Comparison of ENCODE assay signal across 1 cellular context in the genomic region with DNA sequence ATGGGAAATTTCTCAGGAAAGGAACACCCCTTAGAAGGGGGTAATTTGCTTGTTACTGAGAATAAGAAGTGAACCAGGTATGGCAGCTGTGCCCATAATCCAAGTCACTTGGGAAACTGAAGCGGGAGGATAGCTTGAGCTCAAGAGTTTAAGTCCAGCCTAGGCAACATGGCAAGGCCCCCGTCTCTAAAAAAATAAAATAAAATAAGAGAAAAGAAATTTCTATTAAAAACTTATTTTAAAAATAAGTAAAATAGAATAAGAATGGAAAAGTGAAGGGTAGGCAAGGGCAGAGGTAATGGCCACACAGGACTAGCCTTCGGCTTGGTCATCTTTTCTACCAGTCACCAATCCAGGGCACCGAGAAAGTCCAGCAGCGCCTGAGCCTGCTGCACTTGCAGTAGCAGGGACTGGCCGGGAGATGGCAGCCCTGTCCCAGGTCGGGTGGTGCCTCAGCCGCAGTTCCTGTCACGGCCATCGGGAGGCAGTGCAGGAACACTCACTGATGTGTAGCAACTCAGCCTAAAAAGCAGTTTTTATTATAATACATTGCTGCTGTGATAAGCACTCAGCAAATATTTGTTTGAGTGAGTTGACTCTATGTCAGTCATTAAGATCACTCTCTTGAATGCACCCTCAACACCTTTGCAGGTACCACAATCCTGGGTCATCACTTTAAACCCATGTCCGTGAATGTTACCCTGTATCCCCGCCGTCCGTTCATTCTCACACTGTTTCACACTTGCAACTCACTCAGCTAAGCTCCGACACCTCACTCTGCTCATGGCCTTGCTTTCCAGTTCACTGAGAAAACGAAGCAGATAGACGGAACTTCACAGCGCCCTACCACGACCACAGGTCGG.
TF ChIP-seq lines count a peak whose summit lies in the region.

No MANE protein-coding gene starts in this region.

TF ChIP-seq in HepG2, 621 proteins besides CTCF, POLR2A, EP300 and RAD21 (continued from another document and continues in another):
- TF ChIP-seq ERF (CRISPR knock-in tag; IDR thresholded peaks at IDR 0.05): peak; percentile 78; the same call in 1 of the 2 replicates
- TF ChIP-seq ZNF260 (CRISPR knock-in tag; IDR thresholded peaks at IDR 0.05; ENCODE audit: borderline replicate concordance, low read depth): no peak
- TF ChIP-seq MED13 (CRISPR knock-in tag; IDR thresholded peaks at IDR 0.05): no peak
- TF ChIP-seq ZNF337 (CRISPR knock-in tag; IDR thresholded peaks at IDR 0.05; ENCODE audit: borderline replicate concordance, low read depth): no peak
- peak; percentile 58; the same call in 1 of the 2 replicates for TF ChIP-seq SPEN (CRISPR knock-in tag; IDR thresholded peaks at IDR 0.05; ENCODE audit: low read depth)
- no peak for TF ChIP-seq RBFOX2 (IDR thresholded peaks at IDR 0.05; ENCODE audit: low read depth, low read length)
- TF ChIP-seq, protein P1, sequence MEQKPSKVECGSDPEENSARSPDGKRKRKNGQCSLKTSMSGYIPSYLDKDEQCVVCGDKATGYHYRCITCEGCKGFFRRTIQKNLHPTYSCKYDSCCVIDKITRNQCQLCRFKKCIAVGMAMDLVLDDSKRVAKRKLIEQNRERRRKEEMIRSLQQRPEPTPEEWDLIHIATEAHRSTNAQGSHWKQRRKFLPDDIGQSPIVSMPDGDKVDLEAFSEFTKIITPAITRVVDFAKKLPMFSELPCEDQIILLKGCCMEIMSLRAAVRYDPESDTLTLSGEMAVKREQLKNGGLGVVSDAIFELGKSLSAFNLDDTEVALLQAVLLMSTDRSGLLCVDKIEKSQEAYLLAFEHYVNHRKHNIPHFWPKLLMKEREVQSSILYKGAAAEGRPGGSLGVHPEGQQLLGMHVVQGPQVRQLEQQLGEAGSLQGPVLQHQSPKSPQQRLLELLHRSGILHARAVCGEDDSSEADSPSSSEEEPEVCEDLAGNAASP (CRISPR knock-in tag; IDR thresholded peaks at IDR 0.05; ENCODE audit: borderline replicate concordance): peak; percentile 82
- TF ChIP-seq BORCS8-MEF2B (CRISPR knock-in tag; IDR thresholded peaks at IDR 0.05): peak; percentile 46; the same call in 1 of the 2 replicates
- no peak for TF ChIP-seq SMARCC2 (IDR thresholded peaks at IDR 0.05)
- TF ChIP-seq SRSF1 (optimal IDR thresholded peaks at IDR 0.05; ENCODE audit: low read depth, low read length): no peak
- TF ChIP-seq ZNF24 (IDR thresholded peaks at IDR 0.05): peak; percentile 63
- no peak for TF ChIP-seq TOPORS (CRISPR knock-in tag; IDR thresholded peaks at IDR 0.05)
- TF ChIP-seq DNMT1 (CRISPR knock-in tag; IDR thresholded peaks at IDR 0.05): peak; percentile 90; the same call in 1 of the 2 replicates
- TF ChIP-seq, protein P2, sequence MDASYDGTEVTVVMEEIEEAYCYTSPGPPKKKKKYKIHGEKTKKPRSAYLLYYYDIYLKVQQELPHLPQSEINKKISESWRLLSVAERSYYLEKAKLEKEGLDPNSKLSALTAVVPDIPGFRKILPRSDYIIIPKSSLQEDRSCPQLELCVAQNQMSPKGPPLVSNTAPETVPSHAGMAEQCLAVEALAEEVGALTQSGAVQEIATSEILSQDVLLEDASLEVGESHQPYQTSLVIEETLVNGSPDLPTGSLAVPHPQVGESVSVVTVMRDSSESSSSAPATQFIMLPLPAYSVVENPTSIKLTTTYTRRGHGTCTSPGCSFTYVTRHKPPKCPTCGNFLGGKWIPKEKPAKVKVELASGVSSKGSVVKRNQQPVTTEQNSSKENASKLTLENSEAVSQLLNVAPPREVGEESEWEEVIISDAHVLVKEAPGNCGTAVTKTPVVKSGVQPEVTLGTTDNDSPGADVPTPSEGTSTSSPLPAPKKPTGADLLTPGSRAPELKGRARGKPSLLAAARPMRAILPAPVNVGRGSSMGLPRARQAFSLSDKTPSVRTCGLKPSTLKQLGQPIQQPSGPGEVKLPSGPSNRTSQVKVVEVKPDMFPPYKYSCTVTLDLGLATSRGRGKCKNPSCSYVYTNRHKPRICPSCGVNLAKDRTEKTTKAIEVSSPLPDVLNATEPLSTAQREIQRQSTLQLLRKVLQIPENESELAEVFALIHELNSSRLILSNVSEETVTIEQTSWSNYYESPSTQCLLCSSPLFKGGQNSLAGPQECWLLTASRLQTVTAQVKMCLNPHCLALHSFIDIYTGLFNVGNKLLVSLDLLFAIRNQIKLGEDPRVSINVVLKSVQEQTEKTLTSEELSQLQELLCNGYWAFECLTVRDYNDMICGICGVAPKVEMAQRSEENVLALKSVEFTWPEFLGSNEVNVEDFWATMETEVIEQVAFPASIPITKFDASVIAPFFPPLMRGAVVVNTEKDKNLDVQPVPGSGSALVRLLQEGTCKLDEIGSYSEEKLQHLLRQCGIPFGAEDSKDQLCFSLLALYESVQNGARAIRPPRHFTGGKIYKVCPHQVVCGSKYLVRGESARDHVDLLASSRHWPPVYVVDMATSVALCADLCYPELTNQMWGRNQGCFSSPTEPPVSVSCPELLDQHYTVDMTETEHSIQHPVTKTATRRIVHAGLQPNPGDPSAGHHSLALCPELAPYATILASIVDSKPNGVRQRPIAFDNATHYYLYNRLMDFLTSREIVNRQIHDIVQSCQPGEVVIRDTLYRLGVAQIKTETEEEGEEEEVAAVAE (CRISPR knock-in tag; IDR thresholded peaks at IDR 0.05; ENCODE audit: borderline replicate concordance): peak; percentile 86; the same call in 1 of the 2 replicates
- TF ChIP-seq ARNT (IDR thresholded peaks at IDR 0.05): no peak
- no peak for TF ChIP-seq ZNF235 (CRISPR knock-in tag; IDR thresholded peaks at IDR 0.05; ENCODE audit: borderline replicate concordance)
- no peak for TF ChIP-seq EZH2 (conservative IDR thresholded peaks at IDR 0.05; ENCODE audit: low read depth, low read length)
- TF ChIP-seq ZNF629 (CRISPR knock-in tag; conservative IDR thresholded peaks at IDR 0.05): no peak
- peak; percentile 75 for TF ChIP-seq ZNF605 (CRISPR knock-in tag; IDR thresholded peaks at IDR 0.05)
- TF ChIP-seq RBM39 (IDR thresholded peaks at IDR 0.05; ENCODE audit: low read depth, low read length, poor library complexity, severe bottlenecking): peak; percentile 48
- no peak for TF ChIP-seq ZNF790 (CRISPR knock-in tag; IDR thresholded peaks at IDR 0.05; ENCODE audit: borderline replicate concordance)
- no peak for TF ChIP-seq ZNF10 (CRISPR knock-in tag; IDR thresholded peaks at IDR 0.05; ENCODE audit: borderline replicate concordance, low read depth)
- no peak for TF ChIP-seq GZF1 (CRISPR knock-in tag; IDR thresholded peaks at IDR 0.05)
- TF ChIP-seq, protein P3, sequence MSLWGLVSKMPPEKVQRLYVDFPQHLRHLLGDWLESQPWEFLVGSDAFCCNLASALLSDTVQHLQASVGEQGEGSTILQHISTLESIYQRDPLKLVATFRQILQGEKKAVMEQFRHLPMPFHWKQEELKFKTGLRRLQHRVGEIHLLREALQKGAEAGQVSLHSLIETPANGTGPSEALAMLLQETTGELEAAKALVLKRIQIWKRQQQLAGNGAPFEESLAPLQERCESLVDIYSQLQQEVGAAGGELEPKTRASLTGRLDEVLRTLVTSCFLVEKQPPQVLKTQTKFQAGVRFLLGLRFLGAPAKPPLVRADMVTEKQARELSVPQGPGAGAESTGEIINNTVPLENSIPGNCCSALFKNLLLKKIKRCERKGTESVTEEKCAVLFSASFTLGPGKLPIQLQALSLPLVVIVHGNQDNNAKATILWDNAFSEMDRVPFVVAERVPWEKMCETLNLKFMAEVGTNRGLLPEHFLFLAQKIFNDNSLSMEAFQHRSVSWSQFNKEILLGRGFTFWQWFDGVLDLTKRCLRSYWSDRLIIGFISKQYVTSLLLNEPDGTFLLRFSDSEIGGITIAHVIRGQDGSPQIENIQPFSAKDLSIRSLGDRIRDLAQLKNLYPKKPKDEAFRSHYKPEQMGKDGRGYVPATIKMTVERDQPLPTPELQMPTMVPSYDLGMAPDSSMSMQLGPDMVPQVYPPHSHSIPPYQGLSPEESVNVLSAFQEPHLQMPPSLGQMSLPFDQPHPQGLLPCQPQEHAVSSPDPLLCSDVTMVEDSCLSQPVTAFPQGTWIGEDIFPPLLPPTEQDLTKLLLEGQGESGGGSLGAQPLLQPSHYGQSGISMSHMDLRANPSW (CRISPR knock-in tag; IDR thresholded peaks at IDR 0.05; ENCODE audit: borderline replicate concordance): peak; percentile 36; the same call in 1 of the 2 replicates
- TF ChIP-seq RNF2 (conservative IDR thresholded peaks at IDR 0.05; ENCODE audit: low read depth): peak; percentile 55; the same call in 1 of the 2 replicates
- TF ChIP-seq, protein P4, sequence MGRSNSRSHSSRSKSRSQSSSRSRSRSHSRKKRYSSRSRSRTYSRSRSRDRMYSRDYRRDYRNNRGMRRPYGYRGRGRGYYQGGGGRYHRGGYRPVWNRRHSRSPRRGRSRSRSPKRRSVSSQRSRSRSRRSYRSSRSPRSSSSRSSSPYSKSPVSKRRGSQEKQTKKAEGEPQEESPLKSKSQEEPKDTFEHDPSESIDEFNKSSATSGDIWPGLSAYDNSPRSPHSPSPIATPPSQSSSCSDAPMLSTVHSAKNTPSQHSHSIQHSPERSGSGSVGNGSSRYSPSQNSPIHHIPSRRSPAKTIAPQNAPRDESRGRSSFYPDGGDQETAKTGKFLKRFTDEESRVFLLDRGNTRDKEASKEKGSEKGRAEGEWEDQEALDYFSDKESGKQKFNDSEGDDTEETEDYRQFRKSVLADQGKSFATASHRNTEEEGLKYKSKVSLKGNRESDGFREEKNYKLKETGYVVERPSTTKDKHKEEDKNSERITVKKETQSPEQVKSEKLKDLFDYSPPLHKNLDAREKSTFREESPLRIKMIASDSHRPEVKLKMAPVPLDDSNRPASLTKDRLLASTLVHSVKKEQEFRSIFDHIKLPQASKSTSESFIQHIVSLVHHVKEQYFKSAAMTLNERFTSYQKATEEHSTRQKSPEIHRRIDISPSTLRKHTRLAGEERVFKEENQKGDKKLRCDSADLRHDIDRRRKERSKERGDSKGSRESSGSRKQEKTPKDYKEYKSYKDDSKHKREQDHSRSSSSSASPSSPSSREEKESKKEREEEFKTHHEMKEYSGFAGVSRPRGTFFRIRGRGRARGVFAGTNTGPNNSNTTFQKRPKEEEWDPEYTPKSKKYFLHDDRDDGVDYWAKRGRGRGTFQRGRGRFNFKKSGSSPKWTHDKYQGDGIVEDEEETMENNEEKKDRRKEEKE (IDR thresholded peaks at IDR 0.05): no peak
- TF ChIP-seq ZNF766 (CRISPR knock-in tag; IDR thresholded peaks at IDR 0.05; ENCODE audit: borderline replicate concordance): peak; percentile 71; the same call in 1 of the 2 replicates
- peak; percentile 68; the same call in 1 of the 2 replicates for TF ChIP-seq TRAFD1 (CRISPR knock-in tag; IDR thresholded peaks at IDR 0.05; ENCODE audit: borderline replicate concordance)
- TF ChIP-seq TEAD3 (CRISPR knock-in tag; optimal IDR thresholded peaks at IDR 0.05; ENCODE audit: borderline replicate concordance): peak; percentile 75
- TF ChIP-seq, protein P5, sequence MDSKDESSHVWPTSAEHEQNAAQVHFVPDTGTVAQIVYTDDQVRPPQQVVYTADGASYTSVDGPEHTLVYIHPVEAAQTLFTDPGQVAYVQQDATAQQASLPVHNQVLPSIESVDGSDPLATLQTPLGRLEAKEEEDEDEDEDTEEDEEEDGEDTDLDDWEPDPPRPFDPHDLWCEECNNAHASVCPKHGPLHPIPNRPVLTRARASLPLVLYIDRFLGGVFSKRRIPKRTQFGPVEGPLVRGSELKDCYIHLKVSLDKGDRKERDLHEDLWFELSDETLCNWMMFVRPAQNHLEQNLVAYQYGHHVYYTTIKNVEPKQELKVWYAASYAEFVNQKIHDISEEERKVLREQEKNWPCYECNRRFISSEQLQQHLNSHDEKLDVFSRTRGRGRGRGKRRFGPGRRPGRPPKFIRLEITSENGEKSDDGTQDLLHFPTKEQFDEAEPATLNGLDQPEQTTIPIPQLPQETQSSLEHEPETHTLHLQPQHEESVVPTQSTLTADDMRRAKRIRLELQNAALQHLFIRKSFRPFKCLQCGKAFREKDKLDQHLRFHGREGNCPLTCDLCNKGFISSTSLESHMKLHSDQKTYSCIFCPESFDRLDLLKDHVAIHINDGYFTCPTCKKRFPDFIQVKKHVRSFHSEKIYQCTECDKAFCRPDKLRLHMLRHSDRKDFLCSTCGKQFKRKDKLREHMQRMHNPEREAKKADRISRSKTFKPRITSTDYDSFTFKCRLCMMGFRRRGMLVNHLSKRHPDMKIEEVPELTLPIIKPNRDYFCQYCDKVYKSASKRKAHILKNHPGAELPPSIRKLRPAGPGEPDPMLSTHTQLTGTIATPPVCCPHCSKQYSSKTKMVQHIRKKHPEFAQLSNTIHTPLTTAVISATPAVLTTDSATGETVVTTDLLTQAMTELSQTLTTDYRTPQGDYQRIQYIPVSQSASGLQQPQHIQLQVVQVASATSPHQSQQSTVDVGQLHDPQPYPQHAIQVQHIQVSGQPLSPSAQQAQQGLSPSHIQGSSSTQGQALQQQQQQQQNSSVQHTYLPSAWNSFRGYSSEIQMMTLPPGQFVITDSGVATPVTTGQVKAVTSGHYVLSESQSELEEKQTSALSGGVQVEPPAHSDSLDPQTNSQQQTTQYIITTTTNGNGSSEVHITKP (CRISPR knock-in tag; IDR thresholded peaks at IDR 0.05; ENCODE audit: low read depth): peak; percentile 37; the same call in 1 of the 2 replicates
- peak; percentile 82; the same call in 1 of the 2 replicates for TF ChIP-seq BRCA1 (CRISPR knock-in tag; IDR thresholded peaks at IDR 0.05)
- TF ChIP-seq REST (IDR thresholded peaks at IDR 0.05; ENCODE audit: borderline replicate concordance in 1 of 2, low read depth in 1 of 2, low read length in 2 of 2): no peak
